Comparison of ENCODE assay signal across 14 cellular contexts in genomic region chr1:100883963-100884362, GRCh38. TPM values are rescaled to one million over a fixed set of nuclear protein-coding genes. Genes with fewer than 3 reads are reported as not detected.
DNase-seq lines count a peak whose midpoint lies in the region; ATAC-seq and TF ChIP-seq lines count a peak whose summit lies in the region.
"Had no signal": no experiment of that assay in that cellular context is flagged by ENCODE, and none has a peak within 500 bp of the region (broad histone marks: within the 10 kb centered on the region; RNA-seq: fewer than 3 reads in every experiment).

No MANE protein-coding gene starts in this region.

- ATAC-seq in HG02571 (IDR thresholded peaks at IDR 0.05; ENCODE audit: unreplicated experiment) (no peak), GM19351 (IDR thresholded peaks at IDR 0.05; ENCODE audit: unreplicated experiment) (no peak)
- ATAC-seq: stimulated activated naive CD8-positive, alpha-beta T cell treated with anti-CD3 and anti-CD28 coated beads, Interleukin-15, amount 100 ng/mL, for 72 hours had no signal

- TF ChIP-seq CTCF in 22Rv1 (IDR thresholded peaks at IDR 0.05), result 0 out of 2 replicates have a peak, but pooled peaks have one; percentile 7

- peak; percentile 68 for DNase-seq in H4 (ENCODE audit: low spot score)
- DNase-seq in RPMI7951 (ENCODE audit: low read depth), result peak; percentile 63
- peak; percentile 66 for DNase-seq in fibroblast of peridontal ligament (ENCODE audit: extremely low read depth)
- DNase-seq in activated effector memory CD4-positive, alpha-beta T cell treated with Interleukin-2 at 50 U/mL for 16 hours, result no peak
- DNase-seq in mesenteric fat pad (ENCODE audit: low spot score), result no peak
- DNase-seq: activated B cell treated with CpG ODN at 0.5 μM for 24 hours; activated naive CD4-positive, alpha-beta T cell treated with anti-CD3 and anti-CD28 coated beads, Interleukin-2, amount 10 ng/mL, durations not matched to agents 7 days and 5 days; CD4-positive, alpha-beta T cell; GOT3; NCI-H510A; stimulated activated naive CD8-positive, alpha-beta T cell treated with anti-CD3 and anti-CD28 coated beads, Interleukin-15, amount 100 ng/mL, for 72 hours had no signal

- H3K27ac ChIP-seq in 22Rv1, result no peak overlapping the region

RNA-seq across cellular contexts. Expression of gene EXTL2, which starts 10.7 kb away (rescaled TPM):
- total RNA-seq in H4 (2014; rRNA removed; shearing (Covaris generic)), result 21.8 and 31.1 TPM in 2 replicates
- 50.6 and 57.2 TPM in 2 replicates for total RNA-seq in RPMI7951 (2014; rRNA removed; shearing (Covaris generic))
- total RNA-seq in mesenteric fat pad, result 13.2 TPM

RNA-seq across cellular contexts. Expression of gene SLC30A7, which starts 11.9 kb away (rescaled TPM):
- total RNA-seq in H4 (2014; rRNA removed; shearing (Covaris generic)), result 32.7 and 41.3 TPM in 2 replicates
- 35.0 and 44.9 TPM in 2 replicates for total RNA-seq in RPMI7951 (2014; rRNA removed; shearing (Covaris generic))
- total RNA-seq in mesenteric fat pad, result 31.5 TPM

Comparison
In these comparisons a context has a peak if more than half of its experiments do, and no peak if none do; other contexts are left out.
1. DNase-seq: peak in H4 (single experiment), RPMI7951 (single experiment) and fibroblast of peridontal ligament (single experiment); none in activated effector memory CD4-positive, alpha-beta T cell treated with Interleukin-2 at 50 U/mL for 16 hours (single experiment) and mesenteric fat pad (single experiment).